Comparison of ENCODE assay signal across 8 cellular contexts in genomic region chr22:31630331-31631329, GRCh38. TPM values are rescaled to one million over a fixed set of nuclear protein-coding genes. Genes with fewer than 3 reads are reported as not detected.
DNase-seq lines count a peak whose midpoint lies in the region; ATAC-seq and TF ChIP-seq lines count a peak whose summit lies in the region.

No MANE protein-coding gene starts in this region.

- ATAC-seq in HG02798 (IDR thresholded peaks at IDR 0.05; ENCODE audit: poor library complexity, unreplicated experiment), result peak; percentile 50

- peak; percentile 79 for DNase-seq in GM10266 (ENCODE audit: extremely low spot score)
- DNase-seq in NCI-H345 treated with DMSO at 0.1 percent for 48 hours (lab: John Stamatoyannopoulos, UW; ENCODE audit: unreplicated experiment), result peak; percentile 36
- DNase-seq in activated CD4-positive, alpha-beta T cell treated with anti-CD3 and anti-CD28 coated beads for 24 hours (ENCODE audit: low read depth in 2 of 2), result peak; percentile 74 to 80
- peak; percentile 77 for DNase-seq in cerebellum (ENCODE audit: low spot score)
- peak; percentile 89 for DNase-seq in kidney tubule cell (ENCODE audit: low spot score)
- peak; percentile 61 to 63 for DNase-seq in stimulated activated CD4-positive, alpha-beta T cell treated with anti-CD3 and anti-CD28 coated beads, Interleukin-1b, Interleukin-23, amount 100 ng/mL, for 1 hour (ENCODE audit: low read depth in 2 of 2)
- DNase-seq in NCI-H1048 (lab: John Stamatoyannopoulos, UW), result no peak

- no peak for TF ChIP-seq CTCF in GM10266 (IDR thresholded peaks at IDR 0.05; ENCODE audit: control insufficient read depth, insufficient read depth, low read depth, missing control alignments)

RNA-seq across cellular contexts. Expression of gene PISD, which starts 31.4 kb away (rescaled TPM):
- 31.0 TPM for total RNA-seq in cerebellum
